1 cellular context compared by ENCODE assay signal in genomic region chr15:43360821-43361220, GRCh38.
TF ChIP-seq lines count a peak whose summit lies in the region.

No MANE protein-coding gene starts in this region.

TF ChIP-seq in HepG2, 621 proteins besides CTCF, POLR2A, EP300 and RAD21:
- no peak for TF ChIP-seq ZBTB14 (CRISPR knock-in tag; IDR thresholded peaks at IDR 0.05)
- TF ChIP-seq RBFOX2 (IDR thresholded peaks at IDR 0.05; ENCODE audit: low read depth, low read length), result 0 out of 2 replicates have a peak, but pooled peaks have one; percentile 20
